ENCODE assay signal across 17 cellular contexts in genomic region chr17:11391134-11391533, GRCh38.
A peak's percentile ranks its signal among the peaks of the same experiment; 100 is the strongest.
DNase-seq lines count a peak whose midpoint lies in the region; ATAC-seq and TF ChIP-seq lines count a peak whose summit lies in the region.
"Had no signal": no experiment of that assay in that cellular context is flagged by ENCODE, and none has a peak within 500 bp of the region (broad histone marks: within the 10 kb centered on the region; RNA-seq: fewer than 3 reads in every experiment).

No MANE protein-coding gene starts in this region.

- peak; percentile 0 for DNase-seq in GM23338 (ENCODE audit: low spot score)
- peak; percentile 46 for DNase-seq in WERI-Rb-1
- peak; percentile 26 for DNase-seq in kidney tubule cell (ENCODE audit: low spot score)
- DNase-seq in activated CD4-positive, alpha-beta T cell treated with anti-CD3 and anti-CD28 coated beads, Interleukin-2, amount 50 U/mL, for 1 hour, result no peak
- DNase-seq: activated CD4-positive, alpha-beta T cell treated with anti-CD3 and anti-CD28 coated beads, Interleukin-2, amount 50 U/mL, for 4 hours; activated gamma-delta T cell; lower lobe of right lung; NCI-H146; right lobe of liver; T-helper 1 cell had no signal

- H3K4me2 ChIP-seq in GM23338, result no peak overlapping the region

- H3F3A ChIP-seq in GM23338 (replicated peaks; ENCODE audit: low read depth), result no peaks in the 10 kb centered on the region

- no peaks in the 10 kb centered on the region for H3K79me2 ChIP-seq in GM23338 (replicated peaks; ENCODE audit: insufficient read depth)

- ATAC-seq in GM23338 (no peak), GM19455 (IDR thresholded peaks at IDR 0.05; ENCODE audit: unreplicated experiment) (no peak), HG02588 (IDR thresholded peaks at IDR 0.05; ENCODE audit: unreplicated experiment) (no peak), GM18861 (IDR thresholded peaks at IDR 0.05; ENCODE audit: unreplicated experiment) (no peak)
- ATAC-seq: gastroesophageal sphincter; Right ventricle myocardium inferior; stimulated activated effector memory CD8-positive, alpha-beta T cell treated with anti-CD3 and anti-CD28 coated beads, Interleukin-12 subunit alpha, Interleukin-12 subunit beta, amount 100 ng/mL, for 72 hours had no signal

- no peaks in the 10 kb centered on the region for H3K4me1 ChIP-seq in GM23338 (ENCODE audit: insufficient read depth)
- H3K4me1 ChIP-seq: gastroesophageal sphincter, lower lobe of right lung, right lobe of liver had no signal

- H3K4me3 Mint-ChIP-seq in GM23338, result no peak overlapping the region
- H3K4me3 Mint-ChIP-seq: stimulated activated effector memory CD8-positive, alpha-beta T cell treated with anti-CD3 and anti-CD28 coated beads, Interleukin-12 subunit alpha, Interleukin-12 subunit beta, amount 100 ng/mL, for 72 hours had no signal

- no peaks in the 10 kb centered on the region for H3K9me3 ChIP-seq in WERI-Rb-1 (ENCODE audit: severe bottlenecking)
- H3K9me3 ChIP-seq: lower lobe of right lung, right lobe of liver had no signal

- H3K4me1 Mint-ChIP-seq in GM23338, result no peaks in the 10 kb centered on the region
- H3K4me1 Mint-ChIP-seq: stimulated activated effector memory CD8-positive, alpha-beta T cell treated with anti-CD3 and anti-CD28 coated beads, Interleukin-12 subunit alpha, Interleukin-12 subunit beta, amount 100 ng/mL, for 72 hours had no signal

- no peaks in the 10 kb centered on the region for H3K27me3 ChIP-seq in GM23338 (ENCODE audit: insufficient read depth)
- peaks cover 4% of the 10 kb centered on the region for H3K27me3 ChIP-seq in WERI-Rb-1 (ENCODE audit: insufficient read depth, low read depth, severe bottlenecking)
- H3K27me3 ChIP-seq: gastroesophageal sphincter, right lobe of liver had no signal

- H3K9me3 Mint-ChIP-seq in GM23338, result peaks cover 99% of the 10 kb centered on the region

- peaks cover 9% of the 10 kb centered on the region for H3K27me3 Mint-ChIP-seq in GM23338 (ENCODE audit: insufficient read depth, low read depth, poor library complexity)

- H3K27ac ChIP-seq in 22Rv1, result no peak overlapping the region
- no peak overlapping the region for H3K27ac ChIP-seq in GM23338 (ENCODE audit: low read depth)
- no peak overlapping the region for H3K27ac ChIP-seq in WERI-Rb-1
- H3K27ac ChIP-seq: gastroesophageal sphincter, lower lobe of right lung, right lobe of liver had no signal

- no peaks in the 10 kb centered on the region for H3K9me2 ChIP-seq in GM23338 (ENCODE audit: insufficient read depth)

- H3K27ac Mint-ChIP-seq in GM23338, result no peak overlapping the region
- H3K27ac Mint-ChIP-seq: stimulated activated effector memory CD8-positive, alpha-beta T cell treated with anti-CD3 and anti-CD28 coated beads, Interleukin-12 subunit alpha, Interleukin-12 subunit beta, amount 100 ng/mL, for 72 hours had no signal

- peak; percentile 27; the same call in 1 of the 2 replicates for TF ChIP-seq CTCF in 22Rv1 (IDR thresholded peaks at IDR 0.05)
- no peak for TF ChIP-seq CTCF in GM23338 (conservative IDR thresholded peaks at IDR 0.05; ENCODE audit: low read depth in 2 of 2)
- TF ChIP-seq CTCF in WERI-Rb-1 (IDR thresholded peaks at IDR 0.05; ENCODE audit: low read depth, low read length), result peak; percentile 81

- peaks cover 53% of the 10 kb centered on the region for H3K36me3 Mint-ChIP-seq in GM23338 (ENCODE audit: low read depth)
- H3K36me3 Mint-ChIP-seq: stimulated activated effector memory CD8-positive, alpha-beta T cell treated with anti-CD3 and anti-CD28 coated beads, Interleukin-12 subunit alpha, Interleukin-12 subunit beta, amount 100 ng/mL, for 72 hours had no signal

- H3K36me3 ChIP-seq in GM23338 (ENCODE audit: insufficient read depth), result peaks cover 2% of the 10 kb centered on the region
- H3K36me3 ChIP-seq in WERI-Rb-1, result no peaks in the 10 kb centered on the region
- H3K36me3 ChIP-seq: gastroesophageal sphincter, lower lobe of right lung, right lobe of liver had no signal

- no peaks in the 10 kb centered on the region for H4K20me1 ChIP-seq in GM23338 (replicated peaks; ENCODE audit: insufficient read depth)

- H3K4me3 ChIP-seq in GM23338 (no peak overlapping the region), WERI-Rb-1 (ENCODE audit: low read depth, low read length) (no peak overlapping the region)
- H3K4me3 ChIP-seq: gastroesophageal sphincter, lower lobe of right lung, right lobe of liver had no signal

- H2AFZ ChIP-seq in GM23338, result no peak overlapping the region

TF ChIP-seq in GM23338, 12 proteins besides CTCF, POLR2A, EP300 and RAD21 (continues in another document):
- TF ChIP-seq JUNB (IDR thresholded peaks at IDR 0.05; ENCODE audit: unreplicated experiment), result no peak
- no peak for TF ChIP-seq ETS1 (IDR thresholded peaks at IDR 0.05)
- TF ChIP-seq POLR2AphosphoS5 (IDR thresholded peaks at IDR 0.05; ENCODE audit: low read depth), result no peak
- no peak for TF ChIP-seq EZH2 (IDR thresholded peaks at IDR 0.05; ENCODE audit: low read depth, unreplicated experiment)
- TF ChIP-seq EZH2phosphoT487 (IDR thresholded peaks at IDR 0.05; ENCODE audit: unreplicated experiment), result no peak
- no peak for TF ChIP-seq ZNF331 (CRISPR knock-in tag; IDR thresholded peaks at IDR 0.05; ENCODE audit: low read depth)
- no peak for TF ChIP-seq STAT1 (IDR thresholded peaks at IDR 0.05; ENCODE audit: unreplicated experiment)
- TF ChIP-seq ZNF462 (CRISPR knock-in tag; IDR thresholded peaks at IDR 0.05), result no peak
- no peak for TF ChIP-seq ZNF114 (CRISPR knock-in tag; IDR thresholded peaks at IDR 0.05)
- no peak for TF ChIP-seq CREB1 (CRISPR knock-in tag; IDR thresholded peaks at IDR 0.05; ENCODE audit: low read depth)

Comparison
In these comparisons a context has a peak if more than half of its experiments do, and no peak if none do; other contexts are left out.
1. CTCF ChIP-seq: peak in 22Rv1 (single experiment) and WERI-Rb-1 (single experiment); none in GM23338 (0 of 2).